ENCODE assay signal across 8 cellular contexts in genomic region chr1:26391450-26391849, GRCh38. TPM values are rescaled to one million over a fixed set of nuclear protein-coding genes. Genes with fewer than 3 reads are reported as not detected.
DNase-seq lines count a peak whose midpoint lies in the region; ATAC-seq and TF ChIP-seq lines count a peak whose summit lies in the region.

No MANE protein-coding gene starts in this region.

- ATAC-seq in HG03280 (IDR thresholded peaks at IDR 0.05; ENCODE audit: unreplicated experiment): no peak

- DNase-seq in NCI-H748 (lab: John Stamatoyannopoulos, UW; ENCODE audit: unreplicated experiment): peak; percentile 6
- no peak for DNase-seq in NCI-H748 treated with DMSO at 0.1 percent for 48 hours (lab: John Stamatoyannopoulos, UW)
- DNase-seq in LNCaP clone FGC (ENCODE audit: low read depth): no peak
- DNase-seq in activated CD4-positive, alpha-beta T cell treated with anti-CD3 and anti-CD28 coated beads for 48 hours: peak; percentile 48
- peak; percentile 50 for DNase-seq in glomerular visceral epithelial cell (ENCODE audit: extremely low spot score)
- DNase-seq in type B pancreatic cell (ENCODE audit: extremely low spot score, unreplicated experiment): no peak
- no peak for DNase-seq in NCI-H1436 (lab: John Stamatoyannopoulos, UW)

- peaks cover 6% of the 10 kb centered on the region for H3K4me1 Mint-ChIP-seq in type B pancreatic cell (ENCODE audit: unreplicated experiment)

- H3K9me3 Mint-ChIP-seq in type B pancreatic cell: no peaks in the 10 kb centered on the region

- no peak overlapping the region for H3K27ac Mint-ChIP-seq in type B pancreatic cell

- H3K36me3 Mint-ChIP-seq in type B pancreatic cell: no peaks in the 10 kb centered on the region

- no peak overlapping the region for H3K4me3 Mint-ChIP-seq in type B pancreatic cell

- peaks cover 4% of the 10 kb centered on the region for H3K27me3 Mint-ChIP-seq in type B pancreatic cell

- no peak overlapping the region for H3K4me3 ChIP-seq in LNCaP clone FGC (ENCODE audit: low read depth, low read length)

- TF ChIP-seq CTCF in LNCaP clone FGC (IDR thresholded peaks at IDR 0.05; ENCODE audit: control insufficient read depth, extremely low read depth, insufficient read depth): peak; percentile 57
- peak; percentile 72 for TF ChIP-seq CTCF in type B pancreatic cell (conservative IDR thresholded peaks at IDR 0.05)

RNA-seq across cellular contexts. Expression of gene ZNF683, which starts 18.9 kb away (rescaled TPM):
- total RNA-seq in type B pancreatic cell (ENCODE audit: low replicate concordance): not detected in 2 replicates

RNA-seq across cellular contexts. Expression of gene LIN28A, which starts 19.2 kb away (rescaled TPM):
- 3.1 and 26.2 TPM in 2 replicates for total RNA-seq in type B pancreatic cell (ENCODE audit: low replicate concordance)

RNA-seq across cellular contexts. Expression of gene CRYBG2, which starts 37.5 kb away (rescaled TPM):
- 20.0 and 67.7 TPM in 2 replicates for total RNA-seq in type B pancreatic cell (ENCODE audit: low replicate concordance)

RNA-seq across cellular contexts. Expression of gene DHDDS, which starts 40.7 kb away (rescaled TPM):
- total RNA-seq in type B pancreatic cell (ENCODE audit: low replicate concordance): 46.5 and 68.6 TPM in 2 replicates

Comparison
In these comparisons a context has a peak if more than half of its experiments do, and no peak if none do; other contexts are left out.
1. DNase-seq: peak in NCI-H748 (single experiment), activated CD4-positive, alpha-beta T cell treated with anti-CD3 and anti-CD28 coated beads for 48 hours (single experiment) and glomerular visceral epithelial cell (single experiment); none in NCI-H748 treated with DMSO at 0.1 percent for 48 hours (single experiment), LNCaP clone FGC (single experiment), type B pancreatic cell (single experiment) and NCI-H1436 (single experiment).